In the genomic region with DNA sequence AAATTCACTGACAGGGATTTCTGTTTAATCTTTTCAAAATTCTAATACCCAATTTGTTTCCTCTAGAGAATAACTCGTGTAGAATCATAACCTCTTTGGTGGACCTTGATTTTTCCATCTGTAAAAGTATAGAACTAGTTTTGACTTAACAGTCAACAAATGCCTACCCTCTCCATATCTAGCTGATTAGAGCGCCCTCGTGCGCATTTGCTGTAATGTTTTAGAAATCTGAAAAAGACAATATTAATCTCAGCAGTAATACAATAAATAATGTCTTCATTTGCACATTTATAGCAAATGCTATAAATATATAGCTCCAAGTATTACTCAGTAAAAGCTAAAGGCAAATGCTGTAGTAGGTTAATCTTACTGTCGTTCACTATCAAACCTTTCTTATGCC, we compare ENCODE assay signal across 6 cellular contexts. TPM values are rescaled to one million over a fixed set of nuclear protein-coding genes. Genes with fewer than 3 reads are reported as not detected.
"Had no signal": no experiment of that assay in that cellular context is flagged by ENCODE, and none has a peak within 500 bp of the region (broad histone marks: within the 10 kb centered on the region; RNA-seq: fewer than 3 reads in every experiment).

No MANE protein-coding gene starts in this region.

RNA-seq across cellular contexts. Expression of gene CCL4L2, which starts 18.8 kb away (rescaled TPM):
- total RNA-seq: activated CD4-positive, alpha-beta T cell treated with anti-CD3 and anti-CD28 coated beads, Interleukin-2, amount 10 ng/mL, durations not matched to agents 7 days and 5 days; epithelial cell of proximal tubule; myocyte had no signal

RNA-seq across cellular contexts. Expression of gene CCL3L1, which starts 33.1 kb away (rescaled TPM):
- total RNA-seq: activated CD4-positive, alpha-beta T cell treated with anti-CD3 and anti-CD28 coated beads, Interleukin-2, amount 10 ng/mL, durations not matched to agents 7 days and 5 days; epithelial cell of proximal tubule; gastroesophageal sphincter; myocyte; prostate gland; ureter had no signal

RNA-seq across cellular contexts. Expression of gene TBC1D3I, which starts 34.7 kb away (rescaled TPM):
- total RNA-seq: epithelial cell of proximal tubule, gastroesophageal sphincter had no signal

RNA-seq across cellular contexts. Expression of gene TBC1D3B, which starts 53.2 kb away (rescaled TPM):
- total RNA-seq: epithelial cell of proximal tubule had no signal
